ENCODE assay signal across 1 cellular context in genomic region chr19:977058-977464, GRCh38.
TF ChIP-seq lines count a peak whose summit lies in the region.

No MANE protein-coding gene starts in this region.

TF ChIP-seq in K562, 482 proteins besides CTCF, POLR2A, EP300 and RAD21:
- peak; percentile 84 for TF ChIP-seq RBM22 (IDR thresholded peaks at IDR 0.05; ENCODE audit: low read depth, low read length, poor library complexity, severe bottlenecking)
- peak; percentile 32; the same call in 1 of the 2 replicates for TF ChIP-seq TFAP4 (CRISPR knock-in tag; IDR thresholded peaks at IDR 0.05; ENCODE audit: borderline replicate concordance)
- TF ChIP-seq POLR2G (IDR thresholded peaks at IDR 0.05; ENCODE audit: low read depth, low read length): peak; percentile 76
- TF ChIP-seq ZNF644 (tag; IDR thresholded peaks at IDR 0.05; ENCODE audit: low read depth): no peak
- peak; percentile 20; the same call in 1 of the 2 replicates for TF ChIP-seq ZBTB7A (IDR thresholded peaks at IDR 0.05; ENCODE audit: borderline replicate concordance, control insufficient read depth, low read depth, low read length)
- TF ChIP-seq RBM14 (IDR thresholded peaks at IDR 0.05; ENCODE audit: borderline replicate concordance, insufficient read depth, low read depth, low read length): no peak
